Comparison of ENCODE assay signal across 8 cellular contexts in the genomic region with DNA sequence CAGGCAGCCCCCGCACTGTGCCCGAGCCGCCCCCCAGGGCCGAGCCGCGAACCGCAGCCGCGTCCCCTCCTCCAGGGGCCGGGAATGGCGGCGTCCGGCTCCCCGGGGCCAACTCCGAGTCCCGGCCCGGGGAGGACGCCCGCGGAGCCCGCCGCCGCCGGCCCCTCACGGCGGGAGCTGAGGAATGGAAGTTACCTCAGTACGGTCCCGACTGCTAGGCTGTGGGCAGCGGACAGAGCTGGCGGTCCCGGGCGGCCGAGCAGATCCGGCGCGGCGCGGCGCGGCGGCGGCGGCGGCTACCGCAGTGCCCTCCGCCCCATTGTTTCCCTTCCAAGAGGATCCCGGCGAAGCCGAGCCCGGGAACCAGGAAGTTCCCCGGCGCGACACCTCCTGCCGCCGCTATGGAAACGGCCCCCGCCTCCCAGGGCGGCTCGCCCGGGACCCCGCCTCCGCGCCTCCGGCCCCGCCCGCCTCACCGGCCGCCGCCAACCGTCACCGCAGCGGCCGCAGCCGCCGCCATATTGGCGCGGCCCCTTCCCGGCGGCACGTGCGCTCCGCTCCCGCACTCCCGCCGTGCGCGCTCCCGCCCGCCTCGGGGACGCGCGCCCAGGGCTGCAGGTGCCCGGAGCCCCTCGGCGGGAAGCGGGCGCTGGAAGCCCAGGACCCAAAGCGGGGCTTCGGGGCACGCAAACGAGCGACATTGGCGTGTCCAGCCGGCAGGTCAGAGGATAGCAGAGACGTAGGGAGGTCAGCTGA. TPM values are rescaled to one million over a fixed set of nuclear protein-coding genes. Genes with fewer than 3 reads are reported as not detected.
DNase-seq lines count a peak whose midpoint lies in the region; ATAC-seq and TF ChIP-seq lines count a peak whose summit lies in the region.

A gene (minus strand): TSS at position 403 of the 756 bp plus-strand sequence. CDS start 14,016 bp downstream, outside the sequence.

- TF ChIP-seq POLR2A in testis (IDR thresholded peaks at IDR 0.05) = no peak

- peak within 1 kb of the TSS; percentile 92 to 98 (median 96) for H3K4me3 Mint-ChIP-seq in IgD-negative memory B cell
- H3K4me3 Mint-ChIP-seq in activated naive CD4-positive, alpha-beta T cell treated with anti-CD3 and anti-CD28 coated beads, Interleukin-2, amount 50 U/mL, for 24 hours = peak within 1 kb of the TSS; percentile 90

- peak within 1 kb of the TSS; percentile 73 to 98 for H3K4me3 ChIP-seq in testis

- H3K9me3 ChIP-seq in testis = no peaks in the 10 kb centered on the region

- H3K27me3 Mint-ChIP-seq in IgD-negative memory B cell = no peaks in the 10 kb centered on the region
- no peaks in the 10 kb centered on the region for H3K27me3 Mint-ChIP-seq in activated naive CD4-positive, alpha-beta T cell treated with anti-CD3 and anti-CD28 coated beads, Interleukin-2, amount 50 U/mL, for 24 hours

- intact Hi-C loops in testis (cut with DNase I; ENCODE audit: low total_unique reads) = loop anchor here (10.0 kb wide), 1 partner anchor 77 kb away; no protein-coding TSS in a partner anchor

- peak within 1 kb of the TSS; percentile 84 to 96 for H3K27ac ChIP-seq in testis

- peaks cover 0 to under 1% (median 0%) of the 10 kb centered on the region in 3 donors for H3K9me3 Mint-ChIP-seq in IgD-negative memory B cell
- H3K9me3 Mint-ChIP-seq in activated naive CD4-positive, alpha-beta T cell treated with anti-CD3 and anti-CD28 coated beads, Interleukin-2, amount 50 U/mL, for 24 hours = no peaks in the 10 kb centered on the region

- H3K36me3 Mint-ChIP-seq in IgD-negative memory B cell = no peaks in the 10 kb centered on the region
- H3K36me3 Mint-ChIP-seq in activated naive CD4-positive, alpha-beta T cell treated with anti-CD3 and anti-CD28 coated beads, Interleukin-2, amount 50 U/mL, for 24 hours = no peaks in the 10 kb centered on the region

- DNase-seq in DMS53 (lab: John Stamatoyannopoulos, UW) (peak; percentile 98), SHP77 treated with DMSO at 0.1 percent for 48 hours (lab: John Stamatoyannopoulos, UW) (peak; percentile 43), globus pallidus (ENCODE audit: low spot score) (peak; percentile 78), non-pigmented ciliary epithelial cell (ENCODE audit: low read depth) (peak; percentile 6), testis (peak; percentile 92)

- H3K4me1 Mint-ChIP-seq in IgD-negative memory B cell = peaks cover 36 to 41% (median 40%) of the 10 kb centered on the region in 3 donors
- peaks cover 53% of the 10 kb centered on the region for H3K4me1 Mint-ChIP-seq in activated naive CD4-positive, alpha-beta T cell treated with anti-CD3 and anti-CD28 coated beads, Interleukin-2, amount 50 U/mL, for 24 hours

- H3K4me1 ChIP-seq in testis = peaks cover 12% of the 10 kb centered on the region

- ATAC-seq in GM21528 (IDR thresholded peaks at IDR 0.05; ENCODE audit: low FRiP score, unreplicated experiment) = peak; percentile 50

- no peak for TF ChIP-seq CTCF in testis (IDR thresholded peaks at IDR 0.05)

- no peaks in the 10 kb centered on the region for H3K36me3 ChIP-seq in testis (ENCODE audit: low read depth, missing control alignments)

- peak within 1 kb of the TSS; percentile 88 to 95 (median 91) for H3K27ac Mint-ChIP-seq in IgD-negative memory B cell
- peak within 1 kb of the TSS; percentile 92 for H3K27ac Mint-ChIP-seq in activated naive CD4-positive, alpha-beta T cell treated with anti-CD3 and anti-CD28 coated beads, Interleukin-2, amount 50 U/mL, for 24 hours

- no peaks in the 10 kb centered on the region for H3K27me3 ChIP-seq in testis

- whole genome bisulfite sequencing in testis, 2 donors = 0 to 1% methylated on average over 11 to 91 of the region's 106 CpGs

RNA-seq across cellular contexts. Expression of the gene that starts here (rescaled TPM):
- polyA plus RNA-seq in IgD-negative memory B cell = 39.3 TPM
- total RNA-seq in testis = 10 to 100 TPM; 50.4 to 56.1 TPM
- 64.9 TPM for polyA plus RNA-seq in testis (ENCODE audit: insufficient read depth, low read depth, low replicate concordance)

Comparison
In these comparisons a context has a peak if more than half of its experiments do, and no peak if none do; other contexts are left out.
1. Peak in every context shown above with its lines: DNase-seq, ATAC-seq, H3K4me3 ChIP-seq and H3K27ac ChIP-seq.
2. DNase-seq: peak in every context shown above with its lines; median percentile 98 in DMS53; 92 in testis; 78 in globus pallidus; 43 in SHP77 treated with DMSO at 0.1 percent for 48 hours; 6 in non-pigmented ciliary epithelial cell.